Comparison of ENCODE assay signal across 35 cellular contexts in the genomic region with DNA sequence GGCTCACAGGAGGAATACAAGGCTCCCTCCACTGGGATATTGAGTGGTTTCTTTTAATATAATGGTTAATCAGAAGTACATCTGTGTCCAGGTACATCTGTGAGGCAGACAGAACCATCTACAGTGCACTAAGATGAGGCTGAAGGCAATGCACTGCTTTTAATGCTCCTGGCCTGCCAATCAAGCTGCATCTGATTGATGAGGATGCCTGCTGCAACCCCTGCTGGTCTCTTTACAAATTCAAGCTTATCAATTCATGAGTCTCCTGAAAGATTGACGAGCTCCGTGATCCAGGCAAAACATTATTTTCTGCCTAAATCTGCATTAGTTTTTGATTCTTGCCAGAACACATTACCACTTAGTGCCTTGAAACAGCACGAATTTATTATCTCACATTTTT.
"Had no signal": no experiment of that assay in that cellular context is flagged by ENCODE, and none has a peak within 500 bp of the region (broad histone marks: within the 10 kb centered on the region; RNA-seq: fewer than 3 reads in every experiment).

No MANE protein-coding gene starts in this region.

- H3K27me3 ChIP-seq: MG63 had no signal

- H3K4me3 ChIP-seq: MG63 had no signal

- H3K36me3 ChIP-seq: MG63 had no signal

- H3K9me3 ChIP-seq: MG63 had no signal

- DNase-seq: Karpas-422, Kasumi-1, MG63, MM.1S, MV-4-11, NCI-H1048, NCI-H1092, NCI-H1092 treated with DMSO at 0.1 percent for 48 hours, NCI-H1105 treated with DMSO at 0.1 percent for 48 hours, NCI-H1417, NCI-H1417 treated with DMSO at 0.1 percent for 48 hours, NCI-H1436, NCI-H1436 treated with DMSO at 0.1 percent for 48 hours, NCI-H146, NCI-H1694, NCI-H1694 treated with DMSO at 0.1 percent for 48 hours, NCI-H187, NCI-H187 treated with DMSO at 0.1 percent for 48 hours, NCI-H1930, NCI-H2029, NCI-H2029 treated with DMSO at 0.1 percent for 48 hours, NCI-H2081, NCI-H2081 treated with DMSO at 0.1 percent for 48 hours, NCI-H2107, NCI-H2171, NCI-H2171 treated with DMSO at 0.1 percent for 48 hours, NCI-H2227 treated with DMSO at 0.1 percent for 48 hours, NCI-H226, NCI-H345, NCI-H446, NCI-H446 treated with DMSO at 0.1 percent for 48 hours, NCI-H510A, NCI-H510A treated with DMSO at 0.1 percent for 48 hours, NCI-H524, NCI-H524 treated with DMSO at 0.1 percent for 48 hours had no signal
